ENCODE assay signal across 2 cellular contexts in the genomic region with DNA sequence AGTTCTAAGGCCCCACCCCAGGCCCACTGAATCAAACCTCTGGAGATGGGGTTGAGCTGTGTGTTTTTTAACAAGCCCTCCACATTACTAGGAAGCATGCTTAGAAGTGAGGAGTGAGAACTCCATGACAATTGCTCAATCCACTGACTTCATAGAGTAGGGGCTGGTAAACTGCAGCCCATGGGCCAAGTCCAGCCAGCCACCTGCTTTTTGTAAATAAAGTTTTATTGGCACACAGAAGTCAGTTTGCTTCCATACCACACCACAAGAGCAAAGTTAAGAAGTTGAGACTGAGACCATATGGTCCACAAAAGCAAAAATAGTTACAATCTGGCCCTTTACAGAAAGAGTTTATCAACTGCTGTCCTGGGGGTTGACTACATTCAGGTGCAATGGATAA.
TF ChIP-seq lines count a peak whose summit lies in the region.

No MANE protein-coding gene starts in this region.

TF ChIP-seq in HepG2, 621 proteins besides CTCF, POLR2A, EP300 and RAD21:
- TF ChIP-seq ZBTB40 (IDR thresholded peaks at IDR 0.05) (no peak), ZBTB40 (CRISPR knock-in tag; IDR thresholded peaks at IDR 0.05) (peak; percentile 55), LBX2 (CRISPR knock-in tag; IDR thresholded peaks at IDR 0.05; ENCODE audit: borderline replicate concordance) (no peak), IKZF5 (CRISPR knock-in tag; IDR thresholded peaks at IDR 0.05) (no peak), MTERF4 (CRISPR knock-in tag; IDR thresholded peaks at IDR 0.05) (no peak), ZNF670 (CRISPR knock-in tag; IDR thresholded peaks at IDR 0.05; ENCODE audit: borderline replicate concordance) (no peak), SALL1 (CRISPR knock-in tag; IDR thresholded peaks at IDR 0.05) (no peak)
TF ChIP-seq in HepG2: peak in this region for 1.

TF ChIP-seq in K562, 482 proteins besides CTCF, POLR2A, EP300 and RAD21:
- TF ChIP-seq ZBTB40 (IDR thresholded peaks at IDR 0.05) (peak; percentile 66), ZBTB40 (CRISPR knock-in tag; IDR thresholded peaks at IDR 0.05) (no peak), MLX (CRISPR knock-in tag; conservative IDR thresholded peaks at IDR 0.05) (no peak)
